ENCODE assay signal across 12 cellular contexts in genomic region chr22:45320326-45320976, GRCh38. TPM values are rescaled to one million over a fixed set of nuclear protein-coding genes. Genes with fewer than 3 reads are reported as not detected.
DNase-seq lines count a peak whose midpoint lies in the region; ATAC-seq and TF ChIP-seq lines count a peak whose summit lies in the region.
"Had no signal": no experiment of that assay in that cellular context is flagged by ENCODE, and none has a peak within 500 bp of the region (broad histone marks: within the 10 kb centered on the region; RNA-seq: fewer than 3 reads in every experiment).

No MANE protein-coding gene starts in this region.

- in situ Hi-C loops in GM23248 (cut with MboI) (no loop called here), brain microvascular endothelial cell (cut with HindIII; ENCODE audit: low pct_ligation_motif_present, low sequenced_read_pairs) (no loop called here)

- H3K9ac ChIP-seq in GM23248, result no peak overlapping the region
- no peak overlapping the region for H3K9ac ChIP-seq in MM.1S (ENCODE audit: low read length)

- no peak for TF ChIP-seq CTCF in activated CD8-positive, alpha-beta T cell treated with anti-CD3 and anti-CD28 coated beads for 36 hours (IDR thresholded peaks at IDR 0.05)
- TF ChIP-seq CTCF in fibroblast of villous mesenchyme (IDR thresholded peaks at IDR 0.05; ENCODE audit: insufficient read depth, low read depth, low read length) (no peak), spleen (IDR thresholded peaks at IDR 0.05 in 8 of 11, conservative IDR thresholded peaks at IDR 0.05 in 3 of 11) (no peak), type B pancreatic cell (conservative IDR thresholded peaks at IDR 0.05) (no peak), MM.1S (IDR thresholded peaks at IDR 0.05; ENCODE audit: low read length) (no peak), brain microvascular endothelial cell (IDR thresholded peaks at IDR 0.05; ENCODE audit: low read depth, low read length, missing control alignments) (no peak)

- H3K27me3 ChIP-seq in GM23248 (replicated peaks; ENCODE audit: insufficient read depth) (no peaks in the 10 kb centered on the region), spleen (replicated peaks in 1 of 7) (no peaks in the 10 kb centered on the region), MM.1S (replicated peaks; ENCODE audit: insufficient read depth, low read length) (no peaks in the 10 kb centered on the region), brain microvascular endothelial cell (replicated peaks) (no peaks in the 10 kb centered on the region)

- no peaks in the 10 kb centered on the region for H3K9me3 ChIP-seq in GM23248 (ENCODE audit: low read depth)
- H3K9me3 ChIP-seq in spleen, result no peaks in the 10 kb centered on the region
- H3K9me3 ChIP-seq in MM.1S (replicated peaks; ENCODE audit: insufficient read depth, low read length), result no peaks in the 10 kb centered on the region

- CTCF ChIA-PET in activated CD8-positive, alpha-beta T cell treated with anti-CD3 and anti-CD28 coated beads for 36 hours (lab: Charles Lee), result no interaction called here

- POLR2A ChIA-PET in activated CD8-positive, alpha-beta T cell treated with anti-CD3 and anti-CD28 coated beads for 36 hours (lab: Charles Lee), result interaction anchor here (0.7 to 1.8 kb wide), 2 partner anchors 9 to 10 kb away, joined by 3 to 5 read pairs; no protein-coding TSS in a partner anchor

- H3K27ac Mint-ChIP-seq in activated CD8-positive, alpha-beta T cell treated with anti-CD3 and anti-CD28 coated beads for 36 hours, result peak overlapping the region; percentile 97
- no peak overlapping the region for H3K27ac Mint-ChIP-seq in type B pancreatic cell

- H3K36me3 ChIP-seq in GM23248 (ENCODE audit: low read depth), result no peaks in the 10 kb centered on the region; the same call in 1 of the 2 replicates
- H3K36me3 ChIP-seq in spleen, result peaks cover 0 to 41% (median 22%) of the 10 kb centered on the region in 6 donors
- no peaks in the 10 kb centered on the region for H3K36me3 ChIP-seq in MM.1S (replicated peaks; ENCODE audit: insufficient read depth, low read length)
- H3K36me3 ChIP-seq in brain microvascular endothelial cell (replicated peaks), result peaks cover 9% of the 10 kb centered on the region

- no peaks in the 10 kb centered on the region for H3K27me3 Mint-ChIP-seq in activated CD8-positive, alpha-beta T cell treated with anti-CD3 and anti-CD28 coated beads for 36 hours
- no peaks in the 10 kb centered on the region for H3K27me3 Mint-ChIP-seq in type B pancreatic cell

- H3F3A ChIP-seq in GM23248 (ENCODE audit: insufficient read depth), result peaks cover 22% of the 10 kb centered on the region
- H3F3A ChIP-seq in MM.1S (ENCODE audit: insufficient read depth, low read length), result no peaks in the 10 kb centered on the region

- H3K4me1 ChIP-seq in GM23248 (ENCODE audit: insufficient read depth), result peaks cover 24% of the 10 kb centered on the region
- H3K4me1 ChIP-seq in spleen, result peaks cover 6 to 65% (median 39%) of the 10 kb centered on the region in 6 donors
- peaks cover 6% of the 10 kb centered on the region; the same call in 1 of the 2 replicates for H3K4me1 ChIP-seq in MM.1S (ENCODE audit: low read length)

- H3K4me2 ChIP-seq in GM23248 (ENCODE audit: unreplicated experiment) (no peak overlapping the region), MM.1S (ENCODE audit: low read depth, low read length) (no peak overlapping the region)

- no peaks in the 10 kb centered on the region for H3K9me3 Mint-ChIP-seq in activated CD8-positive, alpha-beta T cell treated with anti-CD3 and anti-CD28 coated beads for 36 hours
- no peaks in the 10 kb centered on the region for H3K9me3 Mint-ChIP-seq in type B pancreatic cell

- intact Hi-C loops in activated CD8-positive, alpha-beta T cell treated with anti-CD3 and anti-CD28 coated beads for 36 hours (cut with micrococcal nuclease), result no loop called here
- intact Hi-C loops in spleen (cut with DNase I; ENCODE audit: low total_unique reads), result no loop called here

- H3K4me3 ChIP-seq in GM23248 (no peak overlapping the region), fibroblast of villous mesenchyme (ENCODE audit: low read depth, low read length) (no peak overlapping the region), spleen (no peak overlapping the region), MM.1S (ENCODE audit: low read length) (no peak overlapping the region), brain microvascular endothelial cell (ENCODE audit: low read depth, low read length) (no peak overlapping the region)

- WGBS in GM23248 (ENCODE audit: low coverage in 1 of 2, low lambda C conversion rate in 2 of 2, missing lambda C conversion rate in 2 of 2), 2 experiments, result 59 to 60% methylated on average over 10 of the region's 10 CpGs
- WGBS in spleen, 5 donors, result 85 to 92% (median 89%) methylated on average over 10 of the region's 10 CpGs

- H3K4me3 Mint-ChIP-seq in activated CD8-positive, alpha-beta T cell treated with anti-CD3 and anti-CD28 coated beads for 36 hours, result no peak overlapping the region
- H3K4me3 Mint-ChIP-seq in type B pancreatic cell, result no peak overlapping the region

- H3K79me2 ChIP-seq in GM23248 (ENCODE audit: insufficient read depth), result peaks cover 39% of the 10 kb centered on the region
- H3K79me2 ChIP-seq in MM.1S (ENCODE audit: low read length), result peaks cover 52% of the 10 kb centered on the region

- peaks cover 67% of the 10 kb centered on the region for H3K4me1 Mint-ChIP-seq in activated CD8-positive, alpha-beta T cell treated with anti-CD3 and anti-CD28 coated beads for 36 hours (ENCODE audit: low read depth)
- H3K4me1 Mint-ChIP-seq in type B pancreatic cell (ENCODE audit: unreplicated experiment), result peaks cover 38% of the 10 kb centered on the region

- no peak for TF ChIP-seq POLR2A in spleen (IDR thresholded peaks at IDR 0.05)

- H3K27ac ChIP-seq in GM23248 (no peak overlapping the region), spleen (peak overlapping the region in 6 of 8 donors; percentile 79 to 92 (median 84)), MM.1S (ENCODE audit: low read length) (no peak overlapping the region), brain microvascular endothelial cell (no peak overlapping the region)

- no peak for ATAC-seq in activated CD8-positive, alpha-beta T cell treated with anti-CD3 and anti-CD28 coated beads for 36 hours
- ATAC-seq in GM21723 (IDR thresholded peaks at IDR 0.05; ENCODE audit: unreplicated experiment), result no peak

- DNase-seq in GM23248 (peak; percentile 58), fibroblast of villous mesenchyme (ENCODE audit: low read depth) (peak; percentile 70), spleen (no peak), type B pancreatic cell (ENCODE audit: extremely low spot score, unreplicated experiment) (no peak), MM.1S (no peak), brain microvascular endothelial cell (no peak)
- no peak for DNase-seq in activated CD8-positive, alpha-beta T cell treated with anti-CD3 and anti-CD28 coated beads for 36 hours
- DNase-seq: DMS53, NCI-H146 had no signal

- H3K36me3 Mint-ChIP-seq in activated CD8-positive, alpha-beta T cell treated with anti-CD3 and anti-CD28 coated beads for 36 hours (ENCODE audit: low read depth), result peaks cover 21% of the 10 kb centered on the region
- H3K36me3 Mint-ChIP-seq in type B pancreatic cell, result peaks cover 21% of the 10 kb centered on the region

- no peaks in the 10 kb centered on the region for H4K20me1 ChIP-seq in GM23248 (ENCODE audit: insufficient read depth)
- H4K20me1 ChIP-seq in MM.1S (ENCODE audit: insufficient read depth, low read length), result no peaks in the 10 kb centered on the region

- no peaks in the 10 kb centered on the region for H3K9me2 ChIP-seq in GM23248 (ENCODE audit: insufficient read depth)
- no peaks in the 10 kb centered on the region for H3K9me2 ChIP-seq in MM.1S (replicated peaks; ENCODE audit: insufficient read depth, low read length)

- H2AFZ ChIP-seq in GM23248 (no peak overlapping the region), MM.1S (ENCODE audit: low read length) (no peak overlapping the region)

RNA-seq across cellular contexts. Expression of gene FAM118A, which starts 10.7 kb away (rescaled TPM):
- total RNA-seq in GM23248 (2014; rRNA removed; shearing (Covaris generic)), result 5.2 and 11.1 TPM in 2 replicates
- polyA plus RNA-seq in GM23248 (2016; fragmentation: Nextera tagmentation; extraction: Ambion mirVana), result 8.0 and 8.5 TPM in 2 replicates
- total RNA-seq in activated CD8-positive, alpha-beta T cell treated with anti-CD3 and anti-CD28 coated beads for 36 hours, result 10 to 100 TPM; 30.6 to 32.4 TPM
- 20.7 and 52.5 TPM in 2 replicates for total RNA-seq in fibroblast of villous mesenchyme
- total RNA-seq in spleen, result 100 to 1,000 TPM in 2 of 7 donors, 10 to 100 TPM in 5; 42.2 to 127 (median 64.6) TPM
- polyA plus RNA-seq in spleen, result 100 to 1,000 TPM in 1 of 3 donors, 10 to 100 TPM in 2; 13.0 to 205 (median 22.7) TPM
- total RNA-seq in type B pancreatic cell (ENCODE audit: low replicate concordance), result 89.7 and 121 TPM in 2 replicates

RNA-seq across cellular contexts. Expression of gene UPK3A, which starts 35.7 kb away (rescaled TPM):
- not detected in 2 replicates for total RNA-seq in GM23248 (2014; rRNA removed; shearing (Covaris generic))
- polyA plus RNA-seq in GM23248 (2016; fragmentation: Nextera tagmentation; extraction: Ambion mirVana) (not detected in 2 replicates), spleen (1 to 10 TPM in 2 of 3 donors, under 1 TPM in 1; 0.35 to 2.7 (median 2.4) TPM)
- not detected for total RNA-seq in activated CD8-positive, alpha-beta T cell treated with anti-CD3 and anti-CD28 coated beads for 36 hours
- total RNA-seq in fibroblast of villous mesenchyme (not detected in 2 replicates), spleen (1 to 10 TPM in 1 of 7 donors, under 1 TPM in 1, not detected in 5; 0.79 to 1.4 TPM), type B pancreatic cell (ENCODE audit: low replicate concordance) (0.29 and 0.62 TPM in 2 replicates)
- total RNA-seq: HT1080, subcutaneous adipose tissue had no signal

Comparison
In these comparisons a context has a peak if more than half of its experiments do, and no peak if none do; other contexts are left out.
1. DNase-seq: peak in GM23248 (single experiment) and fibroblast of villous mesenchyme (single experiment); none in activated CD8-positive, alpha-beta T cell treated with anti-CD3 and anti-CD28 coated beads for 36 hours (single experiment), spleen (single experiment), type B pancreatic cell (single experiment), MM.1S (single experiment) and brain microvascular endothelial cell (single experiment).
2. H3K27ac ChIP-seq: peak in spleen (6 of 8); none in GM23248 (single experiment), MM.1S (single experiment) and brain microvascular endothelial cell (single experiment).